ENCODE assay signal across 8 cellular contexts in the genomic region with DNA sequence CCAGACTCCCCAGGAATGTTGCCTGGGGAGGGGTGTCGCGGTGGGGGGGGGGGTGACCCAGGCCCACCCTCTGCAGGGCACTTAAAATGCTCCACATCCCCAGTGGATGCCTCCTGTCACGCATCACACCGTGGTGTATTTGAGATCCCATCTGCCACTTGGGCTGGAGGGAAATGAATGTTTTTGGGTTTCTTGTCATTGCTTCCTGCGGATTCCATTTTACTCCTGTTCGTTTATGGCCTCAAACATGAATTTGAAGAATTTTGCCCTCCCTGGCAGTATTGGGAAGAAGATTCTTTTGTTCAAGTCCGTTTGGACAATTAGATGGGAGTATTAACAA. TPM values are rescaled to one million over a fixed set of nuclear protein-coding genes. Genes with fewer than 3 reads are reported as not detected.
DNase-seq lines count a peak whose midpoint lies in the region; ATAC-seq and TF ChIP-seq lines count a peak whose summit lies in the region.

No MANE protein-coding gene starts in this region.

- peak overlapping the region; percentile 85 for H3K4me3 Mint-ChIP-seq in activated naive CD8-positive, alpha-beta T cell treated with anti-CD3 and anti-CD28 coated beads, Interleukin-2, amount 50 U/mL, for 24 hours

- WGBS in tibial nerve, 2 donors = 27 to 30% methylated on average over 5 to 6 of the region's 7 CpGs

- TF ChIP-seq CTCF in kidney epithelial cell (IDR thresholded peaks at IDR 0.05; ENCODE audit: insufficient read depth, low read length, poor library complexity, severe bottlenecking) (no peak), tibial nerve (IDR thresholded peaks at IDR 0.05) (no peak), GM13976 (IDR thresholded peaks at IDR 0.05; ENCODE audit: borderline replicate concordance, control extremely low read depth, extremely low read depth, insufficient read depth, missing control alignments) (no peak)

- in situ Hi-C loops in GM13976 (cut with MboI; ENCODE audit: low sequenced_read_pairs, unreplicated experiment) = no loop called here

- no peak for TF ChIP-seq POLR2A in tibial nerve (IDR thresholded peaks at IDR 0.05)

- peak; percentile 3 for ATAC-seq in HG03139 (IDR thresholded peaks at IDR 0.05; ENCODE audit: unreplicated experiment)
- ATAC-seq in activated naive CD8-positive, alpha-beta T cell treated with anti-CD3 and anti-CD28 coated beads, Interleukin-2, amount 50 U/mL, for 24 hours = no peak
- no peak for ATAC-seq in GM18519 (IDR thresholded peaks at IDR 0.05; ENCODE audit: low FRiP score, unreplicated experiment)

- no peaks in the 10 kb centered on the region for H3K27me3 Mint-ChIP-seq in activated naive CD8-positive, alpha-beta T cell treated with anti-CD3 and anti-CD28 coated beads, Interleukin-2, amount 50 U/mL, for 24 hours

- H3K4me3 ChIP-seq in kidney epithelial cell (ENCODE audit: low read depth, low read length) (peak overlapping the region; percentile 70), tibial nerve (peak overlapping the region; percentile 43 to 76 (median 65))

- H3K9me3 Mint-ChIP-seq in activated naive CD8-positive, alpha-beta T cell treated with anti-CD3 and anti-CD28 coated beads, Interleukin-2, amount 50 U/mL, for 24 hours = no peaks in the 10 kb centered on the region

- H3K9me3 ChIP-seq in tibial nerve = no peaks in the 10 kb centered on the region

- no peak for TF ChIP-seq EP300 in tibial nerve (IDR thresholded peaks at IDR 0.05)

- peak overlapping the region in 2 of 4 donors; percentile 71 to 74 for H3K27ac ChIP-seq in tibial nerve

- no peaks in the 10 kb centered on the region for H3K36me3 ChIP-seq in kidney epithelial cell (ENCODE audit: control insufficient read depth, insufficient read depth, low read length)
- H3K36me3 ChIP-seq in tibial nerve = peaks cover 0 to 7% (median 0%) of the 10 kb centered on the region in 3 donors

- no peaks in the 10 kb centered on the region for H3K27me3 ChIP-seq in kidney epithelial cell (ENCODE audit: control insufficient read depth, insufficient read depth, low read length)
- no peaks in the 10 kb centered on the region for H3K27me3 ChIP-seq in tibial nerve

- peaks cover 26% of the 10 kb centered on the region for H3K4me1 Mint-ChIP-seq in activated naive CD8-positive, alpha-beta T cell treated with anti-CD3 and anti-CD28 coated beads, Interleukin-2, amount 50 U/mL, for 24 hours

- H3K36me3 Mint-ChIP-seq in activated naive CD8-positive, alpha-beta T cell treated with anti-CD3 and anti-CD28 coated beads, Interleukin-2, amount 50 U/mL, for 24 hours (ENCODE audit: low read depth) = peaks cover 16% of the 10 kb centered on the region

- H3K4me1 ChIP-seq in tibial nerve = peaks cover 0 to 20% (median 3%) of the 10 kb centered on the region in 4 donors

- peak overlapping the region; percentile 64 for H3K27ac Mint-ChIP-seq in activated naive CD8-positive, alpha-beta T cell treated with anti-CD3 and anti-CD28 coated beads, Interleukin-2, amount 50 U/mL, for 24 hours

- DNase-seq in DMS153 treated with DMSO at 0.1 percent for 48 hours (lab: John Stamatoyannopoulos, UW; ENCODE audit: unreplicated experiment) (peak; percentile 6), DMS153 (lab: John Stamatoyannopoulos, UW) (no peak), kidney epithelial cell (ENCODE audit: low read depth) (no peak), tibial nerve (ENCODE audit: low spot score in 2 of 2) (no peak), GM13976 (ENCODE audit: low spot score) (no peak)
- no peak for DNase-seq in activated naive CD8-positive, alpha-beta T cell treated with anti-CD3 and anti-CD28 coated beads, Interleukin-2, amount 50 U/mL, for 24 hours

RNA-seq across cellular contexts. Expression of a gene that starts 0.5 kb away (rescaled TPM):
- total RNA-seq in kidney epithelial cell = 2.9 and 3.3 TPM in 2 replicates
- total RNA-seq in tibial nerve = 1 to 10 TPM in 1 of 4 donors, under 1 TPM in 3; 0.42 to 7.4 (median 0.74) TPM

RNA-seq across cellular contexts. Expression of a gene that starts 38.2 kb away (rescaled TPM):
- total RNA-seq in kidney epithelial cell (not detected in 2 replicates), tibial nerve (under 1 TPM in 1 of 4 donors, not detected in 3; 0.84 TPM)
